1 cellular context compared by ENCODE assay signal in the genomic region with DNA sequence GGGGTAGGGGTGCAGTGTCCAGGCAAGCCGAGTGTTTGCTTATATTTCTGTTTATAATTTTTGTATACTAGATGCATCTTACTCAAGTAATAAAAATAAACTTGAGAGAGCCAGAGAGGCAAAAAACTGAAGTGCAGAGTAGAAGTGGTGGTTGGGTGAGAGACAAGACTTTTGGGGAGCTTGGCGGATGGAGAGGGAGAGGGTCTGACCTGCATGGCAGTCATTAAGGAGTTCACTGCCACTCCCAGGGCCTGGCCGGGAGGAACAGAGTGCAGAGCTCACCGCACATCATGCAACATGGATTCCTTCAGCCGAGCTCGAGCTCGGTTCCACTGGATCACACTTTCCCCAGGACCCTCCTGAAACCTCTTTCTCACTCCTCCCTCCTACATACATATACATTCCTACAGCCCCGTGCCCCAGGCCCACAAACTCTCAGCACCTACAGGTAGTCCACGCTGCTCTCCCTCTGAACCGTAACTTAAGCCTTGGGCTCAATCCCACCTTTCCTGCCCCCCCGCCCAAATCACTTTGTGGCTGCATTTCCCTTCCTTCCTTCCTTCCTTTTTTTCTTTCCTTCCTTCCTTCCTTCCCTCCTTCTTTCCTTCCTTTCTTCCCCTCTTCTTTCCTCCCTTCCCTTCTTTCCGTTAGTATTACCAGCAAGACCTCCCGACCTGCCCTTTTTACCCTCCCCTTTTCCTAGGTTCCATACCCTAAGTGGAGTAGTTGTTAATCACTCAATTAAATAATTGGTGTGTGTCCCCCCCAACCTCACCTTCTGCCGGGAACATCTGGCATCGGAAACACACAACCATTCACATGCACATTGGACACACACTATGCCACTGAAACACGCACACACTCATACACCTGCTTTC.
TF ChIP-seq lines count a peak whose summit lies in the region.

No MANE protein-coding gene starts in this region.

TF ChIP-seq in WTC11, 78 proteins besides CTCF, POLR2A, EP300 and RAD21:
- TF ChIP-seq, protein P1, sequence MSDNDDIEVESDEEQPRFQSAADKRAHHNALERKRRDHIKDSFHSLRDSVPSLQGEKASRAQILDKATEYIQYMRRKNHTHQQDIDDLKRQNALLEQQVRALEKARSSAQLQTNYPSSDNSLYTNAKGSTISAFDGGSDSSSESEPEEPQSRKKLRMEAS (CRISPR knock-in tag; IDR thresholded peaks at IDR 0.05) = no peak
- TF ChIP-seq ZNF396 (CRISPR knock-in tag; IDR thresholded peaks at IDR 0.05; ENCODE audit: borderline replicate concordance) (no peak), ERG (CRISPR knock-in tag; IDR thresholded peaks at IDR 0.05) (no peak), NFYB (CRISPR knock-in tag; conservative IDR thresholded peaks at IDR 0.05; ENCODE audit: low read depth) (no peak), ZMAT4 (CRISPR knock-in tag; IDR thresholded peaks at IDR 0.05) (no peak), ESRRA (CRISPR knock-in tag; IDR thresholded peaks at IDR 0.05; ENCODE audit: borderline replicate concordance) (no peak), CDX4 (CRISPR knock-in tag; IDR thresholded peaks at IDR 0.05; ENCODE audit: borderline replicate concordance) (no peak), MLX (CRISPR knock-in tag; IDR thresholded peaks at IDR 0.05) (no peak), RELA (CRISPR knock-in tag; IDR thresholded peaks at IDR 0.05; ENCODE audit: borderline replicate concordance) (no peak), AFF4 (CRISPR knock-in tag; IDR thresholded peaks at IDR 0.05; ENCODE audit: borderline replicate concordance) (no peak), MYBL2 (CRISPR knock-in tag; IDR thresholded peaks at IDR 0.05) (no peak)
- TF ChIP-seq, protein P2, sequence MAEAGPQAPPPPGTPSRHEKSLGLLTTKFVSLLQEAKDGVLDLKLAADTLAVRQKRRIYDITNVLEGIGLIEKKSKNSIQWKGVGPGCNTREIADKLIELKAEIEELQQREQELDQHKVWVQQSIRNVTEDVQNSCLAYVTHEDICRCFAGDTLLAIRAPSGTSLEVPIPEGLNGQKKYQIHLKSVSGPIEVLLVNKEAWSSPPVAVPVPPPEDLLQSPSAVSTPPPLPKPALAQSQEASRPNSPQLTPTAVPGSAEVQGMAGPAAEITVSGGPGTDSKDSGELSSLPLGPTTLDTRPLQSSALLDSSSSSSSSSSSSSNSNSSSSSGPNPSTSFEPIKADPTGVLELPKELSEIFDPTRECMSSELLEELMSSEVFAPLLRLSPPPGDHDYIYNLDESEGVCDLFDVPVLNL (CRISPR knock-in tag; IDR thresholded peaks at IDR 0.05; ENCODE audit: borderline replicate concordance, low read depth) = no peak
- TF ChIP-seq, protein P3, sequence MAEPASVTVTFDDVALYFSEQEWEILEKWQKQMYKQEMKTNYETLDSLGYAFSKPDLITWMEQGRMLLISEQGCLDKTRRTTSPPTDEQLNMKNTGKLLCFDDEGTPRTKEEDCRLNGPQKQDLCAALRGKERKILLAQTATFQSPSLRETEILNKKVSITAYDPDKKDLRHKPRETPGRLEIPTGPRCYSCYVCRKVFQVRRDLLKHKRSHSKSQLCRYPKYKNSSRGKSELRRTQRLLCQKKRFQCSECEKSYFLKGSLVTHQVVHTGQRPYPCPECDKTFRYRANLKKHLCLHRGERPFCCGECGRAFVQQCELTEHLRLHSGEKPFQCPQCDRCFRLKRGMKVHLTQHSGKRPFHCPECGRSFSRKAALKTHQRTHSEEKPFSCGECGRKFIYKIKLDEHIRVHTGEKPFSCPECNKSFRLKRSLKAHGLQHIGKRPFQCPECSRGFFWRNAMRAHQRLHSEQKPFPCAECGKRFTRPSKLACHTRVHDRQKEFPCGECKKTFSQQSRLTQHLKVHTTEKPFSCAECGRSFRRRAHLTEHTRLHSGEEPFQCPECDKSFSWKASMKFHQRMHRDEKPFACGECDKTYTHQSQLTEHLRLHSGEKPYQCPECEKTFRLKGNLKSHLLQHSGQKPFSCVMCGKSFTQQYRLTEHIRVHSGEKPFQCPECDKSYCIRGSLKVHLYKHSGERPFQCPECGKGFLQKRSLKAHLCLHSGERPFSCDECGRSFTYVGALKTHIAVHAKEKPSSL (CRISPR knock-in tag; conservative IDR thresholded peaks at IDR 0.05) = no peak
- TF ChIP-seq, protein P4, sequence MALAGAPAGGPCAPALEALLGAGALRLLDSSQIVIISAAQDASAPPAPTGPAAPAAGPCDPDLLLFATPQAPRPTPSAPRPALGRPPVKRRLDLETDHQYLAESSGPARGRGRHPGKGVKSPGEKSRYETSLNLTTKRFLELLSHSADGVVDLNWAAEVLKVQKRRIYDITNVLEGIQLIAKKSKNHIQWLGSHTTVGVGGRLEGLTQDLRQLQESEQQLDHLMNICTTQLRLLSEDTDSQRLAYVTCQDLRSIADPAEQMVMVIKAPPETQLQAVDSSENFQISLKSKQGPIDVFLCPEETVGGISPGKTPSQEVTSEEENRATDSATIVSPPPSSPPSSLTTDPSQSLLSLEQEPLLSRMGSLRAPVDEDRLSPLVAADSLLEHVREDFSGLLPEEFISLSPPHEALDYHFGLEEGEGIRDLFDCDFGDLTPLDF (CRISPR knock-in tag; IDR thresholded peaks at IDR 0.05) = no peak
TF ChIP-seq in WTC11: peak in this region for 0.
